ENCODE assay signal across 8 cellular contexts in genomic region chrX:153411255-153411987, GRCh38. TPM values are rescaled to one million over a fixed set of nuclear protein-coding genes. Genes with fewer than 3 reads are reported as not detected.
DNase-seq lines count a peak whose midpoint lies in the region; ATAC-seq, FAIRE-seq and TF ChIP-seq lines count a peak whose summit lies in the region.

ZFP92 (plus strand) TSS chrX:153411472; CDS start chrX:153418323, 6,851 bp downstream.

- peaks cover 7% of the 10 kb centered on the region for H3K4me1 Mint-ChIP-seq in CD4-positive, alpha-beta T cell (ENCODE audit: low read depth)
- peaks cover 9% of the 10 kb centered on the region for H3K4me1 Mint-ChIP-seq in brain

- H3K4me3 Mint-ChIP-seq in CD4-positive, alpha-beta T cell = peak within 1 kb of the TSS; percentile 65
- H3K4me3 Mint-ChIP-seq in brain = peak within 1 kb of the TSS; percentile 47 to 77 (median 60)

- H3K27me3 ChIP-seq in CD4-positive, alpha-beta T cell (ENCODE audit: control insufficient read depth, insufficient read depth, low read length) = no peaks in the 10 kb centered on the region
- H3K27me3 ChIP-seq in SK-N-SH (ENCODE audit: insufficient read depth) = peaks cover 31% of the 10 kb centered on the region
- H3K27me3 ChIP-seq in HepG2 (ENCODE audit: control insufficient read depth in 1 of 2, insufficient read depth in 2 of 2, low read length in 2 of 2) = peaks cover 0 to 2% of the 10 kb centered on the region in 2 experiments; a peak in 1 of 5 replicates

- no peak for TF ChIP-seq CTCF in CD4-positive, alpha-beta T cell (IDR thresholded peaks at IDR 0.05)
- TF ChIP-seq CTCF in SK-N-SH (IDR thresholded peaks at IDR 0.05) (no peak), brain (conservative IDR thresholded peaks at IDR 0.05) (no peak), HepG2 (CRISPR knock-in tag; IDR thresholded peaks at IDR 0.05) (no peak)

- no peak within 1 kb of the TSS for H3K27ac Mint-ChIP-seq in CD4-positive, alpha-beta T cell
- peak within 1 kb of the TSS in 3 of 5 experiments; percentile 38 to 81 (median 70) for H3K27ac Mint-ChIP-seq in brain

- TF ChIP-seq RAD21 in SK-N-SH (IDR thresholded peaks at IDR 0.05; ENCODE audit: low read length) = no peak
- TF ChIP-seq RAD21 in HepG2 (CRISPR knock-in tag; IDR thresholded peaks at IDR 0.05) = no peak

- H3F3A ChIP-seq in SK-N-SH (replicated peaks; ENCODE audit: insufficient read depth) = no peaks in the 10 kb centered on the region

- H3K36me3 Mint-ChIP-seq in CD4-positive, alpha-beta T cell (ENCODE audit: low read depth) = no peaks in the 10 kb centered on the region
- no peaks in the 10 kb centered on the region for H3K36me3 Mint-ChIP-seq in brain

- POLR2A ChIA-PET in CD4-positive, alpha-beta T cell (lab: Charles Lee) = no interaction called here
- POLR2A ChIA-PET in SK-N-SH (lab: Yijun Ruan, JAX) = no interaction called here
- POLR2A ChIA-PET in HepG2 (lab: Yijun Ruan, JAX) = no interaction called here

- H3K27me3 Mint-ChIP-seq in CD4-positive, alpha-beta T cell = peaks cover 6% of the 10 kb centered on the region
- H3K27me3 Mint-ChIP-seq in brain = peaks cover 18% of the 10 kb centered on the region

- CTCF ChIA-PET in CD4-positive, alpha-beta T cell (lab: Charles Lee) = no interaction called here
- CTCF ChIA-PET in SK-N-SH (lab: Yijun Ruan, JAX) (interaction anchor here (1.5 kb wide), 1 partner anchor 12 kb away, joined by 7 read pairs; no protein-coding TSS in a partner anchor), HepG2 (lab: Yijun Ruan, JAX; ENCODE audit: low intra/inter-chr PET ratio, low total read pairs) (no interaction called here)

- no peaks in the 10 kb centered on the region for H3K36me3 ChIP-seq in SK-N-SH (replicated peaks in 1 of 2; ENCODE audit: control insufficient read depth in 1 of 2, insufficient read depth in 2 of 2, low read length in 1 of 2)
- no peaks in the 10 kb centered on the region for H3K36me3 ChIP-seq in HepG2 (replicated peaks in 1 of 2; ENCODE audit: control insufficient read depth in 1 of 2, insufficient read depth in 2 of 2, low read length in 2 of 2)

- no peak for FAIRE-seq in H54 (lab: Jason Lieb, UNC)
- FAIRE-seq in HepG2 (lab: Jason Lieb, UNC) = no peak

- H4K20me1 ChIP-seq in SK-N-SH (ENCODE audit: insufficient read depth) = no peaks in the 10 kb centered on the region
- H4K20me1 ChIP-seq in HepG2 (ENCODE audit: insufficient read depth, low read length) = no peaks in the 10 kb centered on the region

- H3K9me2 ChIP-seq in SK-N-SH = no peaks in the 10 kb centered on the region

- 8% methylated on average over 12 of the region's 75 CpGs for WGBS in SK-N-SH (ENCODE audit: low lambda C conversion rate)
- WGBS in HepG2 (ENCODE audit: low lambda C conversion rate) = 99% methylated on average over 24 of the region's 75 CpGs

- H3K79me2 ChIP-seq in SK-N-SH (ENCODE audit: insufficient read depth) (no peaks in the 10 kb centered on the region), HepG2 (ENCODE audit: insufficient read depth, low read length) (no peaks in the 10 kb centered on the region)

- in situ Hi-C loops in HepG2 (cut with HindIII; ENCODE audit: extremely low pct_ligation_motif_present, low pct_unique_long_range_greater_than_20kb) = loop anchor here (10.0 kb wide), 1 partner anchor 377 kb away; no protein-coding TSS in a partner anchor

- no TSS peak for BruUV-seq in HepG2 (replicated peaks; lab: Mats Ljungman, UMichigan)

- DNase-seq in CD4-positive, alpha-beta T cell = peak in 9 of 10 experiments; percentile 1 to 37 (median 13)
- DNase-seq in H54 (ENCODE audit: insufficient read length, low spot score) (peak; percentile 64), SK-N-SH (peak; percentile 88), HepG2 (ENCODE audit: low spot score) (no peak), superior temporal gyrus (ENCODE audit: extremely low spot score) (no peak), GOT3 (lab: John Stamatoyannopoulos, UW) (no peak)
- peak; percentile 31 for DNase-seq in stimulated activated CD8-positive, alpha-beta memory T cell treated with anti-CD3 and anti-CD28 coated beads, Interleukin-4, amount 100 ng/mL, for 24 hours (ENCODE audit: low read depth)

- H3K4me2 ChIP-seq in SK-N-SH (peak within 1 kb of the TSS; percentile 66), HepG2 (ENCODE audit: low read depth, low read length) (no peak within 1 kb of the TSS)

- H3K9me3 ChIP-seq in CD4-positive, alpha-beta T cell (ENCODE audit: control insufficient read depth, low read length) = no peaks in the 10 kb centered on the region
- H3K9me3 ChIP-seq in SK-N-SH (no peaks in the 10 kb centered on the region), HepG2 (ENCODE audit: low read length) (no peaks in the 10 kb centered on the region)

- H3K4me3 ChIP-seq in SK-N-SH (ENCODE audit: low read depth in 2 of 2, low read length in 1 of 2) (peak within 1 kb of the TSS; percentile 50 to 53), HepG2 (replicated peaks in 1 of 3; ENCODE audit: insufficient read depth in 1 of 3, low read depth in 2 of 3, low read length in 3 of 3) (no peak within 1 kb of the TSS)

- intact Hi-C loops in CD4-positive, alpha-beta T cell (cut with DNase I, micrococcal nuclease) = no loop called here
- intact Hi-C loops in HepG2 (cut with micrococcal nuclease; ENCODE audit: unreplicated experiment) = no loop called here

- H3K9me3 Mint-ChIP-seq in CD4-positive, alpha-beta T cell = no peaks in the 10 kb centered on the region
- H3K9me3 Mint-ChIP-seq in brain = peaks cover 0 to 34% (median 2%) of the 10 kb centered on the region in 5 experiments

- TF ChIP-seq EP300 in SK-N-SH (IDR thresholded peaks at IDR 0.05; ENCODE audit: borderline replicate concordance in 1 of 2, low read depth in 1 of 2, low read length in 1 of 2) (no peak), HepG2 (IDR thresholded peaks at IDR 0.05; ENCODE audit: low read depth in 2 of 2, low read length in 2 of 2) (no peak), HepG2 (CRISPR knock-in tag; IDR thresholded peaks at IDR 0.05; ENCODE audit: borderline replicate concordance) (no peak)

- TF ChIP-seq POLR2A in H54 (IDR thresholded peaks at IDR 0.05; ENCODE audit: low read depth, low read length) = no peak
- no peak for TF ChIP-seq POLR2A in HepG2 (IDR thresholded peaks at IDR 0.05; ENCODE audit: insufficient read depth in 1 of 2, low read depth in 2 of 2, low read length in 2 of 2)

- H3K4me1 ChIP-seq in SK-N-SH (ENCODE audit: control insufficient read depth in 1 of 2, insufficient read depth in 2 of 2, low read depth in 1 of 2, low read length in 1 of 2) = peaks cover 0 to 7% of the 10 kb centered on the region in 2 experiments; a peak in 1 of 4 replicates
- peaks cover 48% of the 10 kb centered on the region for H3K4me1 ChIP-seq in HepG2 (ENCODE audit: insufficient read depth, low read length)

- no peak within 1 kb of the TSS for H3K27ac ChIP-seq in CD4-positive, alpha-beta T cell (ENCODE audit: low read depth, low read length)
- H3K27ac ChIP-seq in SK-N-SH (ENCODE audit: low read depth in 2 of 2, low read length in 1 of 2) (no peak within 1 kb of the TSS), HepG2 (ENCODE audit: extremely low read length, insufficient read depth, low read length) (peak within 1 kb of the TSS; percentile 67)

- H2AFZ ChIP-seq in SK-N-SH (ENCODE audit: low read depth) (0 out of 2 replicates have a peak within 1 kb of the TSS, but pooled peaks have one; percentile 6), HepG2 (ENCODE audit: low read length) (no peak within 1 kb of the TSS)

- H3K9ac ChIP-seq in SK-N-SH (peak within 1 kb of the TSS; percentile 39; the same call in 1 of the 2 replicates), HepG2 (ENCODE audit: insufficient read depth, low read depth, low read length) (no peak within 1 kb of the TSS)

- peak; percentile 67 for ATAC-seq in CD4-positive, alpha-beta T cell (ENCODE audit: poor library complexity)
- no peak for ATAC-seq in HepG2

TF ChIP-seq in SK-N-SH, 30 proteins besides CTCF, POLR2A, EP300 and RAD21 (continues in another document):
- TF ChIP-seq NRF1 (IDR thresholded peaks at IDR 0.05; ENCODE audit: low read depth, low read length) (peak; percentile 46; the same call in 1 of the 2 replicates), POLR2AphosphoS5 (IDR thresholded peaks at IDR 0.05; ENCODE audit: low read depth, low read length) (no peak), SIN3A (IDR thresholded peaks at IDR 0.05; ENCODE audit: borderline replicate concordance, low read depth, low read length) (no peak)

TF ChIP-seq in HepG2, 621 proteins besides CTCF, POLR2A, EP300 and RAD21:
- TF ChIP-seq RNF2 (conservative IDR thresholded peaks at IDR 0.05; ENCODE audit: low read depth) = no peak
- no peak for TF ChIP-seq PAX8 (CRISPR knock-in tag; IDR thresholded peaks at IDR 0.05; ENCODE audit: borderline replicate concordance)
- TF ChIP-seq ERF (CRISPR knock-in tag; IDR thresholded peaks at IDR 0.05) = no peak
- no peak for TF ChIP-seq ZNF510 (CRISPR knock-in tag; IDR thresholded peaks at IDR 0.05; ENCODE audit: low read depth)

RNA-seq across cellular contexts. Expression of gene ZFP92, which starts in this region (rescaled TPM):
- under 1 TPM; 0.08 to 0.11 TPM for total RNA-seq in CD4-positive, alpha-beta T cell
- polyA plus RNA-seq in SK-N-SH (2012; rRNA removed) = 0.28 TPM in 2 replicates
- polyA plus RNA-seq in SK-N-SH (2012; cell fraction: cytosol; rRNA removed) = 0.23 and 0.25 TPM in 2 replicates
- 0.79 and 0.99 TPM in 2 replicates for polyA plus RNA-seq in SK-N-SH (2012; cell fraction: nucleus; rRNA removed)
- polyA plus RNA-seq in brain (ENCODE audit: insufficient read depth, low read depth, low replicate concordance) = 0.73 TPM
- total RNA-seq in HepG2 (2016; rRNA removed; fragmentation: Illumina TruSeq; extraction: Trizol) = 0.02 and 0.03 TPM in 2 replicates
- not detected in 2 replicates for total RNA-seq in HepG2 (2016; cell fraction: cytosol; rRNA removed; fragmentation: Illumina TruSeq; extraction: Trizol; ENCODE audit: low read depth)
- total RNA-seq in HepG2 (2016; cell fraction: insoluble cytoplasmic fraction; rRNA removed; fragmentation: Illumina TruSeq; extraction: Trizol) = 0.02 and 0.03 TPM in 2 replicates
- total RNA-seq in HepG2 (2016; cell fraction: membrane; rRNA removed; fragmentation: Illumina TruSeq; extraction: Trizol) = not detected in 2 replicates
- not detected in 2 replicates for total RNA-seq in HepG2 (2016; cell fraction: nucleus; rRNA removed; fragmentation: Illumina TruSeq; extraction: Trizol)
- not detected in 2 replicates for polyA plus RNA-seq in HepG2 (2011; rRNA removed)
- not detected in 2 replicates for polyA plus RNA-seq in HepG2 (2011; cell fraction: cytosol; rRNA removed)
- 0.03 TPM in 1 of 2 replicates, not detected in the other for polyA plus RNA-seq in HepG2 (2011; cell fraction: nucleus; rRNA removed)
- 0.03 TPM in 1 of 2 replicates, not detected in the other for polyA plus RNA-seq in HepG2 (2012)
- polyA plus RNA-seq in HepG2 (2016; cell fraction: cytosol; fragmentation: Illumina TruSeq; extraction: Trizol; ENCODE audit: low read depth) = not detected in 2 replicates
- polyA plus RNA-seq in HepG2 (2016; cell fraction: insoluble cytoplasmic fraction; fragmentation: Illumina TruSeq; extraction: Trizol; ENCODE audit: low read depth) = not detected in 2 replicates
- polyA plus RNA-seq in HepG2 (2016; cell fraction: membrane; fragmentation: Illumina TruSeq; extraction: Trizol; ENCODE audit: low read depth) = not detected in 2 replicates
- polyA plus RNA-seq in HepG2 (2016; cell fraction: nucleus; fragmentation: Illumina TruSeq; extraction: Trizol; ENCODE audit: insufficient read depth, low read depth) = not detected in 2 replicates
- polyA minus RNA-seq in HepG2 (2011; rRNA and poly(A)+ RNA removed; ENCODE audit: low replicate concordance) = not detected in 2 replicates
- polyA minus RNA-seq in HepG2 (2011; cell fraction: cytosol; rRNA and poly(A)+ RNA removed) = not detected in 2 replicates
- polyA minus RNA-seq in HepG2 (2011; cell fraction: nucleus; rRNA and poly(A)+ RNA removed) = not detected in 2 replicates

Comparison
In these comparisons a context has a peak if more than half of its experiments do, and no peak if none do; other contexts are left out.
1. Peak in DNase-seq and ATAC-seq in CD4-positive, alpha-beta T cell; RNA of the gene not detected or under 1 TPM.
2. Peak in DNase-seq, H3K4me3 ChIP-seq, H3K9ac ChIP-seq and H3K4me2 ChIP-seq in SK-N-SH; RNA of the gene not detected or under 1 TPM.
3. DNase-seq: peak in H54 (single experiment) and stimulated activated CD8-positive, alpha-beta memory T cell treated with anti-CD3 and anti-CD28 coated beads, Interleukin-4, amount 100 ng/mL, for 24 hours (single experiment); none in HepG2 (single experiment), superior temporal gyrus (single experiment) and GOT3 (single experiment).